Comparison of ENCODE assay signal across 8 cellular contexts in the genomic region with DNA sequence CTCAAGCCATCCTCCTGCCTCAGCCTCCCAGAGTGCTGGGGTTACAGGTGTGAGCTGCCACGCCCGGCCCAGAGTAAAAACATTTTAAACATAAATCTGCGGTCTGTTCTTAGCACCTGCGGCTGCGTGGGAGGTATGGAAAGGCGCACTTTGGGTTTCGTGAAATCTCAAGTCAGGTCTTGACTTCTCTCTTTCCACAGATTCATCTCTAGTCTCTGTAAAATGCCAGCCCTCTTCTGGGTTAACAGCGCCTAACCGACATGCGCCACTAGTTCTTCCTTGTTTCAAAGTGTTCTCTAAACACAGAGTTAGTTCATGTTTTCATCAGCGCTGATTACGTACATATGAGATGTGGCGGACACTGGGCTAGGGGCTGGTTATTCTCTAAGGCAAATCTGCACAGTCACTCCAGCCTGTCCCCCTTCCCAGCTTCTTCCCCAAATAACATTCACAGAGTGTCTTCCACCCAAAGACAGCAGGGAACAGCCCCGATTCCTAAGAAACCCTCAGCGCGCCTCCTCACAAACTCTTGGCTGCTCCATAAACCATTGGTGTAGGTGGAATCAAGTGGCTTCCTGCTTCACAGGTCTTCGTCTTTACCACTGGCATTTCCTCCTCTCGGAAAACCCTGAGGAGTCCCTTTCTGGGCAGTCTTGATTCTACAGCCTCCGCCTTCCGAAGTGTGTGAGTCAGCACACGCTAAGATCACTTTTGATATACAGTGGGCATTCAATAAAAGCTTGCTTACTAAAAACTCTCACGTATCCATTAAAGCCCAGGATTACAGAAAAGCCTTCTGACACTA. TPM values are rescaled to one million over a fixed set of nuclear protein-coding genes. Genes with fewer than 3 reads are reported as not detected.
A peak's percentile ranks its signal among the peaks of the same experiment; 100 is the strongest.
DNase-seq lines count a peak whose midpoint lies in the region; ATAC-seq, FAIRE-seq and TF ChIP-seq lines count a peak whose summit lies in the region.

No MANE protein-coding gene starts in this region.

- H3K27me3 ChIP-seq in body of pancreas: no peaks in the 10 kb centered on the region
- H3K27me3 ChIP-seq in kidney epithelial cell (ENCODE audit: control insufficient read depth, insufficient read depth, low read length): no peaks in the 10 kb centered on the region

- H3K36me3 Mint-ChIP-seq in T-helper 17 cell (ENCODE audit: low read depth): no peaks in the 10 kb centered on the region

- CTCF ChIA-PET in AG04449 (lab: Yijun Ruan, JAX): no interaction called here

- POLR2A ChIA-PET in AG04449 (lab: Yijun Ruan, JAX): interaction anchor here (1.3 kb wide), 1 partner anchor 8 kb away, joined by 7 read pairs; no protein-coding TSS in a partner anchor

- H3K9me3 ChIP-seq in T-helper 17 cell (ENCODE audit: control insufficient read depth, low read length, poor library complexity, severe bottlenecking): no peaks in the 10 kb centered on the region
- no peaks in the 10 kb centered on the region for H3K9me3 ChIP-seq in body of pancreas

- peaks cover 19% of the 10 kb centered on the region for H3K4me1 ChIP-seq in body of pancreas

- H3K4me3 ChIP-seq in AG04449 (ENCODE audit: low read depth, low read length) (peak overlapping the region; percentile 95), body of pancreas (peak overlapping the region in 1 of 2 donors; percentile 48), kidney epithelial cell (ENCODE audit: low read depth, low read length) (peak overlapping the region; percentile 76)

- H3K27ac Mint-ChIP-seq in T-helper 17 cell: peak overlapping the region; percentile 95

- no peak for FAIRE-seq in D721Med (lab: Jason Lieb, UNC)

- H3K27ac ChIP-seq in body of pancreas: peak overlapping the region; percentile 87 to 99 (median 97)

- TF ChIP-seq CTCF in AG04449 (IDR thresholded peaks at IDR 0.05; ENCODE audit: insufficient read depth, low read length, missing control alignments): no peak
- TF ChIP-seq CTCF in body of pancreas (IDR thresholded peaks at IDR 0.05): no peak
- no peak for TF ChIP-seq CTCF in kidney epithelial cell (IDR thresholded peaks at IDR 0.05; ENCODE audit: insufficient read depth, low read length, poor library complexity, severe bottlenecking)
- TF ChIP-seq CTCF in D721Med (IDR thresholded peaks at IDR 0.05; ENCODE audit: insufficient read depth, missing control alignments): no peak

- H3K36me3 ChIP-seq in body of pancreas (replicated peaks in 1 of 2; ENCODE audit: insufficient read depth in 1 of 2, low read depth in 2 of 2) (no peaks in the 10 kb centered on the region), kidney epithelial cell (ENCODE audit: control insufficient read depth, insufficient read depth, low read length) (no peaks in the 10 kb centered on the region)

- intact Hi-C loops in body of pancreas (cut with DNase I): no loop called here

- ATAC-seq in GM19043 (IDR thresholded peaks at IDR 0.05; ENCODE audit: low read depth, unreplicated experiment): peak; percentile 31
- ATAC-seq in T-helper 17 cell: peak; percentile 56
- no peak for ATAC-seq in body of pancreas

- peak in 1 of 3 donors; percentile 29 for TF ChIP-seq POLR2A in body of pancreas (IDR thresholded peaks at IDR 0.05)

- H3K4me3 Mint-ChIP-seq in T-helper 17 cell: peak overlapping the region; percentile 97

- WGBS in body of pancreas, 2 donors: 64 to 69% methylated on average over 20 to 22 of the region's 22 CpGs

- DNase-seq in AG04449 (ENCODE audit: low read depth, low spot score): peak; percentile 54
- peak; percentile 42 for DNase-seq in HS-27A (ENCODE audit: low read depth)
- no peak for DNase-seq in T-helper 17 cell
- peak in 2 of 4 donors; percentile 10 to 29 for DNase-seq in body of pancreas
- DNase-seq in kidney epithelial cell (ENCODE audit: low read depth): peak; percentile 78
- peak; percentile 56 for DNase-seq in stimulated activated CD4-positive, alpha-beta T cell treated with anti-CD3 and anti-CD28 coated beads, Interleukin-2, amount 100 ng/mL, for 4 hours (ENCODE audit: low read depth)
- no peak for DNase-seq in D721Med (ENCODE audit: insufficient read length, low spot score)

- peaks cover 25% of the 10 kb centered on the region for H3K4me1 Mint-ChIP-seq in T-helper 17 cell

- H3K27me3 Mint-ChIP-seq in T-helper 17 cell: no peaks in the 10 kb centered on the region

RNA-seq across cellular contexts. Expression of a gene that starts 1.4 kb away (rescaled TPM):
- total RNA-seq in T-helper 17 cell: 10 to 100 TPM; 44.7 to 49.0 TPM
- 10 to 100 TPM; 30.0 to 32.7 TPM for total RNA-seq in body of pancreas
- 54.3 and 57.6 TPM in 2 replicates for total RNA-seq in kidney epithelial cell

Comparison
In these comparisons a context has a peak if more than half of its experiments do, and no peak if none do; other contexts are left out.
1. DNase-seq: peak in AG04449 (single experiment), HS-27A (single experiment), kidney epithelial cell (single experiment) and stimulated activated CD4-positive, alpha-beta T cell treated with anti-CD3 and anti-CD28 coated beads, Interleukin-2, amount 100 ng/mL, for 4 hours (single experiment); none in T-helper 17 cell (0 of 3) and D721Med (single experiment).